In the genomic region with DNA sequence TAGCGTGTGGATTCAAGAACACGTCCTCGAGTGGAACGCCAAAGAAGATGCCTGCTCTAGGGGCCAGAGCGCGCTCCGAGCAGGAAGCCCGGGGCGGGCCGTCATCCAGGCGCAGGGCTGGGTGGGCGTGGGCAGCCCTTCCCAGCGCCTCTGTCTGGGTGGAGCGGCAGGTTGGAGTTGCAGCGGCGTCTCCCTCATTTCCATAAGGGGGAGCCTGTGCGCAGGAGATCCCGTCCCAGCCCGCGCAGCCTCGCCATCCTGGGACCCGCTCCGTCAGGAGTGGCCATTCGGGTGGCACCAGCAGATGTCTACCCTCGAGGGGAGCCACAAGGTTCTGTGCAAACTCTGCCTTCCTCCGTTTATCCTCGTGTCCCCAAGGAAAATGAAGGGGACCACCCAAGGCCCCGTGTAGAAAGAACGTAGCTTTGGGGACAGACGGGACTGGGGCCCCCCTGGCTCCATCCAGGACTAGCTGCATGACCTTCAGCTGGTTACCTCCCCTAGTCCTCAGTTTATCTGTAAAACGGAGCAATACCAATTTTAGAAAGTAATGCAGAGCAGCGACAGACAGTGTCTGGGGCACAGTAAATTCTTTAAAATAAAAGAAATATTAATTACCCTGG, we compare ENCODE assay signal across 8 cellular contexts.
DNase-seq lines count a peak whose midpoint lies in the region; ATAC-seq and TF ChIP-seq lines count a peak whose summit lies in the region.

No MANE protein-coding gene starts in this region.

- peaks cover 0 to 14% (median 9%) of the 10 kb centered on the region in 4 donors for H3K4me1 ChIP-seq in sigmoid colon
- H3K4me1 ChIP-seq in CD8-positive, alpha-beta T cell (ENCODE audit: insufficient read depth, low read length), result no peaks in the 10 kb centered on the region

- ATAC-seq in Right ventricle myocardium superior (ENCODE audit: poor library complexity) (peak; percentile 92), HG03135 (IDR thresholded peaks at IDR 0.05; ENCODE audit: unreplicated experiment) (no peak), GM18870 (IDR thresholded peaks at IDR 0.05; ENCODE audit: unreplicated experiment) (no peak)
- no peak for ATAC-seq in CD8-positive, alpha-beta T cell

- no peaks in the 10 kb centered on the region for H3K36me3 Mint-ChIP-seq in HFFc6 (ENCODE audit: low read depth)
- no peaks in the 10 kb centered on the region for H3K36me3 Mint-ChIP-seq in CD8-positive, alpha-beta T cell

- H3K27ac ChIP-seq in sigmoid colon, result no peak overlapping the region
- H3K27ac ChIP-seq in CD8-positive, alpha-beta T cell (ENCODE audit: low read depth, low read length), result no peak overlapping the region

- DNase-seq in AG09319 (ENCODE audit: extremely low read depth, low read depth), result no peak
- no peak for DNase-seq in HFFc6
- peak; percentile 81 for DNase-seq in SW480 (ENCODE audit: low spot score)
- DNase-seq in Right ventricle myocardium superior, result peak; percentile 74
- peak; percentile 59 for DNase-seq in sigmoid colon
- no peak for DNase-seq in CD8-positive, alpha-beta T cell

- CTCF ChIA-PET in CD8-positive, alpha-beta T cell (lab: Charles Lee), result no interaction called here

- H3K9me3 Mint-ChIP-seq in HFFc6, result no peaks in the 10 kb centered on the region
- no peaks in the 10 kb centered on the region for H3K9me3 Mint-ChIP-seq in CD8-positive, alpha-beta T cell

- no peaks in the 10 kb centered on the region for H3K9me3 ChIP-seq in sigmoid colon
- H3K9me3 ChIP-seq in CD8-positive, alpha-beta T cell (ENCODE audit: low read length), result no peaks in the 10 kb centered on the region

- no peak overlapping the region for H3K4me3 ChIP-seq in sigmoid colon
- no peak overlapping the region for H3K4me3 ChIP-seq in CD8-positive, alpha-beta T cell (ENCODE audit: low read depth, low read length)

- intact Hi-C loops in Right ventricle myocardium superior (cut with DNase I) (loop anchor here (10.0 kb wide), 1 partner anchor 215 kb away; no protein-coding TSS in a partner anchor), sigmoid colon (cut with DNase I) (no loop called here)
- intact Hi-C loops in CD8-positive, alpha-beta T cell (cut with DNase I, micrococcal nuclease), result no loop called here

- no peak overlapping the region for H3K27ac Mint-ChIP-seq in HFFc6
- no peak overlapping the region for H3K27ac Mint-ChIP-seq in CD8-positive, alpha-beta T cell

- H3K4me3 Mint-ChIP-seq in HFFc6, result no peak overlapping the region
- no peak overlapping the region for H3K4me3 Mint-ChIP-seq in CD8-positive, alpha-beta T cell

- TF ChIP-seq POLR2A in sigmoid colon (IDR thresholded peaks at IDR 0.05), result no peak

- no peaks in the 10 kb centered on the region for H3K36me3 ChIP-seq in sigmoid colon
- H3K36me3 ChIP-seq in CD8-positive, alpha-beta T cell (ENCODE audit: insufficient read depth, low read length), result no peaks in the 10 kb centered on the region

- H3K27me3 Mint-ChIP-seq in HFFc6 (ENCODE audit: insufficient read depth), result peaks cover 37% of the 10 kb centered on the region
- H3K27me3 Mint-ChIP-seq in CD8-positive, alpha-beta T cell (ENCODE audit: low read depth), result peaks cover 21% of the 10 kb centered on the region

- 8 to 9% methylated on average over 32 of the region's 32 CpGs for WGBS in sigmoid colon, 2 donors

- H3K4me1 Mint-ChIP-seq in HFFc6 (ENCODE audit: low read depth), result no peaks in the 10 kb centered on the region
- peaks cover 1% of the 10 kb centered on the region for H3K4me1 Mint-ChIP-seq in CD8-positive, alpha-beta T cell (ENCODE audit: low read depth)

- POLR2A ChIA-PET in CD8-positive, alpha-beta T cell (lab: Charles Lee), result interaction anchor here (0.6 kb wide), 1 partner anchor 176 kb away, joined by 3 read pairs; no protein-coding TSS in a partner anchor

- no peaks in the 10 kb centered on the region for H3K27me3 ChIP-seq in sigmoid colon
- H3K27me3 ChIP-seq in CD8-positive, alpha-beta T cell (ENCODE audit: insufficient read depth, low read length), result no peaks in the 10 kb centered on the region

- TF ChIP-seq CTCF in AG09319 (IDR thresholded peaks at IDR 0.05; ENCODE audit: low read depth, low read length) (peak; percentile 62), HFFc6 (IDR thresholded peaks at IDR 0.05) (peak; percentile 56), sigmoid colon (IDR thresholded peaks at IDR 0.05) (peak in 2 of 4 experiments; percentile 10 to 60)
- TF ChIP-seq CTCF in CD8-positive, alpha-beta T cell (IDR thresholded peaks at IDR 0.05), result no peak

- no peak for TF ChIP-seq EP300 in sigmoid colon (IDR thresholded peaks at IDR 0.05)

Comparison
In these comparisons a context has a peak if more than half of its experiments do, and no peak if none do; other contexts are left out.
1. DNase-seq: peak in SW480 (single experiment), Right ventricle myocardium superior (single experiment) and sigmoid colon (single experiment); none in AG09319 (single experiment), HFFc6 (single experiment) and CD8-positive, alpha-beta T cell (0 of 7).